10 cellular contexts compared by ENCODE assay signal in the genomic region with DNA sequence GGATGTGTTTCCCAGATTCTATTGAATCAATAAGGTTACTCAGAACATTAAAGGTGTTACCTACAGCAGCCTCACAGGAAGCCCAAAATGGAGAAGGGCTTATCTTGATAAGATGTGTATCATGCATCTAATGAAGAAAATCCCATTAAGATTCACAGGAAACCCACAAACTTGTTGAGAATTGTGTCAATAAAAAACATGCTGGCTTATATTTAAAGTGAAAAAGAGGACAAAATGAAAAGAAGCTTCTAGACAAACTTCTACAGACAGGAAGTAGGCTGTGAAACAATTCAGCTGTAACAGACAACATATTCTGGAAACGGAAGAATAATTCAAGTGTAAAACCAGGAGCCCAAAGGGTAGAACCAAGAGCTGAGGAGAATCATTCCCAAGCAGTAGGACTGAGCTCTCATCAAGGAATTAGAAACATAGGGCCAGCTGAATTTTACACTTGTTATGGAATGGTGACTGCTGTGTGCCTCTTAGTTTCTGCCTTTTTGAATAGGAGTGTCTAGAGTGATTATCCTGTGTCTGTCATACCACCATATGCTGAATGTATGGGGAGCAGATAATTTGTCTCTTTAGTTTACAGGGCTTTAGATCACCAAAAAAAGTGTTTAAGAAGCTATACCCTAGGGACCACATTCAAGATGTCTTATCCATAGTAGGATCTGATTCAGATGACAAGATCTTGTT. TPM values are rescaled to one million over a fixed set of nuclear protein-coding genes. Genes with fewer than 3 reads are reported as not detected.
DNase-seq lines count a peak whose midpoint lies in the region; ATAC-seq and TF ChIP-seq lines count a peak whose summit lies in the region.
"Had no signal": no experiment of that assay in that cellular context is flagged by ENCODE, and none has a peak within 500 bp of the region (broad histone marks: within the 10 kb centered on the region; RNA-seq: fewer than 3 reads in every experiment).

No MANE protein-coding gene starts in this region.

- H3K9me3 Mint-ChIP-seq in HFFc6 (no peaks in the 10 kb centered on the region), natural killer cell (no peaks in the 10 kb centered on the region)
- H3K9me3 Mint-ChIP-seq in activated naive CD8-positive, alpha-beta T cell treated with anti-CD3 and anti-CD28 coated beads, Interleukin-2, amount 50 U/mL, for 24 hours = no peaks in the 10 kb centered on the region

- H3K27ac ChIP-seq in breast epithelium = peak overlapping the region in 1 of 2 donors; percentile 31

- ATAC-seq in activated naive CD8-positive, alpha-beta T cell treated with anti-CD3 and anti-CD28 coated beads, Interleukin-2, amount 50 U/mL, for 24 hours = peak; percentile 25
- ATAC-seq in natural killer cell (peak; percentile 68 to 75 (median 69)), HG03045 (IDR thresholded peaks at IDR 0.05; ENCODE audit: unreplicated experiment) (no peak)

- no peaks in the 10 kb centered on the region for H3K27me3 ChIP-seq in breast epithelium

- H3K9me3 ChIP-seq in breast epithelium = no peaks in the 10 kb centered on the region

- TF ChIP-seq CTCF in HFFc6 (IDR thresholded peaks at IDR 0.05) (no peak), natural killer cell (IDR thresholded peaks at IDR 0.05) (no peak), breast epithelium (IDR thresholded peaks at IDR 0.05) (no peak)

- H3K4me3 ChIP-seq in breast epithelium = no peak overlapping the region

- H3K27me3 Mint-ChIP-seq in HFFc6 (ENCODE audit: insufficient read depth) (no peaks in the 10 kb centered on the region), natural killer cell (ENCODE audit: low read depth in 2 of 2) (no peaks in the 10 kb centered on the region)
- H3K27me3 Mint-ChIP-seq in activated naive CD8-positive, alpha-beta T cell treated with anti-CD3 and anti-CD28 coated beads, Interleukin-2, amount 50 U/mL, for 24 hours = no peaks in the 10 kb centered on the region

- no peaks in the 10 kb centered on the region for H3K4me1 ChIP-seq in breast epithelium

- intact Hi-C loops in natural killer cell (cut with micrococcal nuclease) (no loop called here), breast epithelium (cut with DNase I; ENCODE audit: low total_unique reads) (no loop called here)

- H3K4me1 Mint-ChIP-seq in HFFc6 (ENCODE audit: low read depth) (peaks cover 46% of the 10 kb centered on the region), natural killer cell (peaks cover 48% of the 10 kb centered on the region in 2 donors)
- H3K4me1 Mint-ChIP-seq in activated naive CD8-positive, alpha-beta T cell treated with anti-CD3 and anti-CD28 coated beads, Interleukin-2, amount 50 U/mL, for 24 hours = peaks cover 70% of the 10 kb centered on the region

- H3K36me3 ChIP-seq in breast epithelium = no peaks in the 10 kb centered on the region

- H3K27ac Mint-ChIP-seq in HFFc6 (peak overlapping the region; percentile 14), natural killer cell (peak overlapping the region; percentile 94 to 95)
- H3K27ac Mint-ChIP-seq in activated naive CD8-positive, alpha-beta T cell treated with anti-CD3 and anti-CD28 coated beads, Interleukin-2, amount 50 U/mL, for 24 hours = peak overlapping the region; percentile 89

- H3K4me3 Mint-ChIP-seq in HFFc6 (no peak overlapping the region), natural killer cell (peak overlapping the region; percentile 78)
- peak overlapping the region; percentile 21 for H3K4me3 Mint-ChIP-seq in activated naive CD8-positive, alpha-beta T cell treated with anti-CD3 and anti-CD28 coated beads, Interleukin-2, amount 50 U/mL, for 24 hours

- DNase-seq in CD1c-positive myeloid dendritic cell (ENCODE audit: extremely low spot score) = peak; percentile 43
- no peak for DNase-seq in HFFc6
- DNase-seq in activated naive CD8-positive, alpha-beta T cell treated with anti-CD3 and anti-CD28 coated beads, Interleukin-2, amount 50 U/mL, for 24 hours = no peak
- DNase-seq in natural killer cell = no peak
- no peak for DNase-seq in putamen (ENCODE audit: low spot score)
- no peak for DNase-seq in cerebellar cortex (ENCODE audit: low spot score)
- DNase-seq in breast epithelium (ENCODE audit: low spot score in 2 of 2) = no peak
- DNase-seq: effector CD4-positive, alpha-beta T cell; NCI-H510A treated with DMSO at 0.1 percent for 48 hours had no signal

- H3K36me3 Mint-ChIP-seq in HFFc6 (ENCODE audit: low read depth) = peaks cover 9% of the 10 kb centered on the region
- peaks cover 35% of the 10 kb centered on the region for H3K36me3 Mint-ChIP-seq in activated naive CD8-positive, alpha-beta T cell treated with anti-CD3 and anti-CD28 coated beads, Interleukin-2, amount 50 U/mL, for 24 hours (ENCODE audit: low read depth)
- H3K36me3 Mint-ChIP-seq in natural killer cell = no peaks in the 10 kb centered on the region

- TF ChIP-seq POLR2A in breast epithelium (IDR thresholded peaks at IDR 0.05) = no peak

RNA-seq across cellular contexts. Expression of gene IMMT, which starts 9.6 kb away (rescaled TPM):
- 10 to 100 TPM; 83.0 to 93.4 (median 87.6) TPM for total RNA-seq in HFFc6 (2021; fragmentation: NEBNext Ultra II Directional; extraction: Animal tissue kit (Norgen Biotek cat#: 25700))
- total RNA-seq in natural killer cell = 10 to 100 TPM; 54.5 to 62.6 (median 59.0) TPM
- total RNA-seq in breast epithelium = 10 to 100 TPM; 44.8 to 56.1 (median 48.2) TPM

RNA-seq across cellular contexts. Expression of gene MRPL35, which starts 13.6 kb away (rescaled TPM):
- 10 to 100 TPM; 36.3 to 55.3 (median 46.6) TPM for total RNA-seq in HFFc6 (2021; fragmentation: NEBNext Ultra II Directional; extraction: Animal tissue kit (Norgen Biotek cat#: 25700))
- total RNA-seq in natural killer cell = 10 to 100 TPM in 1 of 3 donors, 1 to 10 TPM in 2; 8.5 to 15.1 (median 9.4) TPM
- total RNA-seq in breast epithelium = 10 to 100 TPM; 16.8 to 21.0 (median 21.0) TPM

Comparison
In these comparisons a context has a peak if more than half of its experiments do, and no peak if none do; other contexts are left out.
1. H3K27ac Mint-ChIP-seq: peak in every context shown above with its lines; median percentile 94 in natural killer cell; 89 in activated naive CD8-positive, alpha-beta T cell treated with anti-CD3 and anti-CD28 coated beads, Interleukin-2, amount 50 U/mL, for 24 hours; 14 in HFFc6.